In genomic region chr15:83160741-83161140, GRCh38 we compare ENCODE assay signal across 32 cellular contexts.
"Had no signal": no experiment of that assay in that cellular context is flagged by ENCODE, and none has a peak within 500 bp of the region (broad histone marks: within the 10 kb centered on the region; RNA-seq: fewer than 3 reads in every experiment).

No MANE protein-coding gene starts in this region.

- H3K4me1 ChIP-seq: ascending aorta had no signal

- ATAC-seq: activated CD8-positive, alpha-beta T cell treated with anti-CD3 and anti-CD28 coated beads for 36 hours; activated naive CD8-positive, alpha-beta T cell treated with anti-CD3 and anti-CD28 coated beads, Interleukin-2, amount 50 U/mL, for 24 hours; activated T-cell treated with anti-CD3 and anti-CD28 coated beads, Interleukin-2, amount 50 U/mL, for 4 hours; activated T-cell treated with anti-CD3 and anti-CD28 coated beads, Interleukin-2, amount 50 U/mL, for 72 hours; activated T-helper 17 cell treated with anti-CD3 and anti-CD28 coated beads, Interleukin-2, amount 50 U/mL, for 72 hours had no signal

- H3K4me3 ChIP-seq: ascending aorta, cardiac muscle cell had no signal

- FAIRE-seq: bronchial epithelial cell, TTC549 had no signal

- H3K27me3 ChIP-seq: ascending aorta, cardiac muscle cell had no signal

- H3K27ac ChIP-seq: ascending aorta, cardiac muscle cell, VCaP had no signal

- DNase-seq: activated B cell treated with CpG ODN at 0.5 μM for 24 hours; activated CD4-positive, alpha-beta memory T cell treated with anti-CD3 and anti-CD28 coated beads for 36 hours; activated CD4-positive, alpha-beta T cell treated with anti-CD3 and anti-CD28 coated beads for 4 hours; activated CD4-positive, alpha-beta T cell treated with anti-CD3 and anti-CD28 coated beads, Interleukin-2, amount 10 ng/mL, durations not matched to agents 24 days and 14 days; activated CD4-positive, alpha-beta T cell treated with anti-CD3 and anti-CD28 coated beads, Interleukin-2, amount 50 U/mL, for 1 hour; activated CD4-positive, alpha-beta T cell treated with anti-CD3 and anti-CD28 coated beads, Interleukin-2, amount 50 U/mL, for 4 hours; activated CD4-positive, CD25-positive, alpha-beta regulatory T cell treated with anti-CD3 and anti-CD28 coated beads, Interleukin-2, amount 50 U/mL, for 72 hours; activated CD8-positive, alpha-beta memory T cell treated with anti-CD3 and anti-CD28 coated beads, Interleukin-2, amount 50 U/mL, for 4 hours; activated CD8-positive, alpha-beta T cell treated with anti-CD3 and anti-CD28 coated beads for 36 hours; activated effector memory CD4-positive, alpha-beta T cell treated with anti-CD3 and anti-CD28 coated beads, Interleukin-2, amount 50 U/mL, for 16 hours; activated gamma-delta T cell treated with Interleukin-2 at 50 U/mL for 16 hours; activated naive CD4-positive, alpha-beta T cell; activated naive CD4-positive, alpha-beta T cell treated with anti-CD3 and anti-CD28 coated beads for 36 hours; activated naive CD4-positive, alpha-beta T cell treated with anti-CD3 and anti-CD28 coated beads, Interleukin-2, amount 50 U/mL, for 16 hours; activated naive CD8-positive, alpha-beta T cell treated with anti-CD3 and anti-CD28 coated beads, Interleukin-2, amount 10 ng/mL, durations not matched to agents 7 days and 5 days; activated naive CD8-positive, alpha-beta T cell treated with anti-CD3 and anti-CD28 coated beads, Interleukin-2, amount 50 U/mL, for 24 hours; activated T-cell treated with anti-CD3 and anti-CD28 coated beads for 4 hours; activated T-cell treated with anti-CD3 and anti-CD28 coated beads, Interleukin-2, amount 50 U/mL, for 1 hour; activated T-cell treated with anti-CD3 and anti-CD28 coated beads, Interleukin-2, amount 50 U/mL, for 4 hours; activated T-cell treated with anti-CD3 and anti-CD28 coated beads, Interleukin-2, amount 50 U/mL, for 72 hours; amygdala; anterior cingulate cortex; caudate nucleus; cerebellar nuclear complex; T-helper 2 cell; T-helper 9 cell had no signal
